Comparison of ENCODE assay signal across 14 cellular contexts in the genomic region with DNA sequence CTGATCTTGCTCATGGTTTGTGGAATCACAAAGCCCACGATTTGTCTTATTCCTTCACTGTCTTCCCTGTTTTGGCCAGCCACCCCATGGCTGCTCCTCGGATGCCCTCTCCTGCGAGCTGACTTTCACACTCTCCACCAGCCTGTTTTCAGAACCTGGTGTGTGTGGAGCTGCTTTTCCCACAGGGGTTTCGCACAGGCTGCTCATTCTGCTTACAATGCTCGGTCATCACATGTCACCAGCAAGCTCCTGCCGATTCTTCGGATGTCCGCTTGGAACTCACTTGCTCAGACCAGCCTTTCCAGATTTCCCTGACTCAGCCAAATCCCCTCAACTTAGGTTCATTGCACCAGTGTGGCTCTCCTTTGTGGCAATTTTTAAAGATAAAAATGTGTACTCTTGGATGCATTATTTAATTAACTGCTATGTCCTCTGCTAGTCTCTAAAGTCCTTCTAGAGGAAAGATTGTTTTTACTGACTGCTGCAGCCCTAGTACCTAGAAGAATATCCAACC.
DNase-seq lines count a peak whose midpoint lies in the region; ATAC-seq, FAIRE-seq and TF ChIP-seq lines count a peak whose summit lies in the region.
"Had no signal": no experiment of that assay in that cellular context is flagged by ENCODE, and none has a peak within 500 bp of the region (broad histone marks: within the 10 kb centered on the region; RNA-seq: fewer than 3 reads in every experiment).

No MANE protein-coding gene starts in this region.

- DNase-seq in HepG2 (ENCODE audit: low spot score): no peak
- DNase-seq in right lobe of liver: no peak
- peak; percentile 3 for DNase-seq in RPMI8226
- DNase-seq in iPS-NIHi11 (ENCODE audit: low spot score): peak; percentile 9
- no peak for DNase-seq in SIG-M5 (lab: John Stamatoyannopoulos, UW)
- no peak for DNase-seq in NCI-H2196 treated with DMSO at 0.1 percent for 48 hours (lab: John Stamatoyannopoulos, UW; ENCODE audit: unreplicated experiment)
- DNase-seq: CD4-positive, alpha-beta memory T cell; DMS79 treated with DMSO at 0.1 percent for 48 hours had no signal

- TF ChIP-seq EP300 in HepG2 (IDR thresholded peaks at IDR 0.05; ENCODE audit: low read depth in 2 of 2, low read length in 2 of 2): no peak
- TF ChIP-seq EP300 in HepG2 (CRISPR knock-in tag; IDR thresholded peaks at IDR 0.05; ENCODE audit: borderline replicate concordance): no peak

- H3K79me2 ChIP-seq in HepG2 (ENCODE audit: insufficient read depth, low read length): no peaks in the 10 kb centered on the region

- H3K9ac ChIP-seq in HepG2 (ENCODE audit: insufficient read depth, low read depth, low read length): no peak overlapping the region
- H3K9ac ChIP-seq: BLaER1 had no signal

- WGBS in HepG2 (ENCODE audit: low lambda C conversion rate): 34% methylated on average over 8 of the region's 8 CpGs
- WGBS in right lobe of liver (ENCODE audit: insufficient coverage, low coverage, low lambda C conversion rate, missing lambda C conversion rate): no CpG with 5 or more reads among the region's 8 CpGs

- ATAC-seq in HepG2: no peak
- ATAC-seq in right lobe of liver: no peak
- ATAC-seq in HG02981 (IDR thresholded peaks at IDR 0.05; ENCODE audit: unreplicated experiment): no peak

- no peak for TF ChIP-seq POLR2A in HepG2 (IDR thresholded peaks at IDR 0.05; ENCODE audit: insufficient read depth in 1 of 2, low read depth in 2 of 2, low read length in 2 of 2)
- no peak for TF ChIP-seq POLR2A in right lobe of liver (IDR thresholded peaks at IDR 0.05)

- H4K20me1 ChIP-seq in HepG2 (ENCODE audit: insufficient read depth, low read length): no peaks in the 10 kb centered on the region
- H4K20me1 ChIP-seq: BLaER1 had no signal

- H3K4me1 ChIP-seq in HepG2 (ENCODE audit: insufficient read depth, low read length) (no peaks in the 10 kb centered on the region), right lobe of liver (no peaks in the 10 kb centered on the region)
- H3K4me1 ChIP-seq: HAP-1 had no signal

- FAIRE-seq in HepG2 (lab: Jason Lieb, UNC): no peak
- FAIRE-seq: GM12891, GM19239 had no signal

- intact Hi-C loops in HepG2 (cut with micrococcal nuclease; ENCODE audit: unreplicated experiment) (no loop called here), right lobe of liver (cut with DNase I) (no loop called here)

- no peaks in the 10 kb centered on the region for H3K9me3 ChIP-seq in HepG2 (ENCODE audit: low read length)
- no peaks in the 10 kb centered on the region for H3K9me3 ChIP-seq in right lobe of liver
- H3K9me3 ChIP-seq: BLaER1, HAP-1 had no signal

- TF ChIP-seq CTCF in HepG2 (CRISPR knock-in tag; IDR thresholded peaks at IDR 0.05) (no peak), right lobe of liver (IDR thresholded peaks at IDR 0.05) (no peak)

- H2AFZ ChIP-seq in HepG2 (ENCODE audit: low read length): no peak overlapping the region

- BruUV-seq in HepG2 (replicated peaks; lab: Mats Ljungman, UMichigan): no TSS peak

- H3K4me3 ChIP-seq in HepG2 (replicated peaks in 1 of 3; ENCODE audit: insufficient read depth in 1 of 3, low read depth in 2 of 3, low read length in 3 of 3): no peak overlapping the region
- no peak overlapping the region for H3K4me3 ChIP-seq in right lobe of liver
- H3K4me3 ChIP-seq: BLaER1, HAP-1 had no signal

- H3K27ac ChIP-seq in HepG2 (ENCODE audit: extremely low read length, insufficient read depth, low read length) (no peak overlapping the region), right lobe of liver (no peak overlapping the region)
- H3K27ac ChIP-seq: 22Rv1, BLaER1 had no signal

- POLR2A ChIA-PET in HepG2 (lab: Yijun Ruan, JAX): no interaction called here

- in situ Hi-C loops in HepG2 (cut with HindIII; ENCODE audit: extremely low pct_ligation_motif_present, low pct_unique_long_range_greater_than_20kb): no loop called here

- TF ChIP-seq RAD21 in HepG2 (CRISPR knock-in tag; IDR thresholded peaks at IDR 0.05): no peak

- no peak overlapping the region for H3K4me2 ChIP-seq in HepG2 (ENCODE audit: low read depth, low read length)

- no peaks in the 10 kb centered on the region for H3K27me3 ChIP-seq in HepG2 (ENCODE audit: control insufficient read depth in 1 of 2, insufficient read depth in 2 of 2, low read length in 2 of 2)
- no peaks in the 10 kb centered on the region for H3K27me3 ChIP-seq in right lobe of liver
- H3K27me3 ChIP-seq: BLaER1 had no signal

- H3K36me3 ChIP-seq in HepG2 (replicated peaks in 1 of 2; ENCODE audit: control insufficient read depth in 1 of 2, insufficient read depth in 2 of 2, low read length in 2 of 2) (no peaks in the 10 kb centered on the region), right lobe of liver (no peaks in the 10 kb centered on the region)
- H3K36me3 ChIP-seq: BLaER1, HAP-1 had no signal

- CTCF ChIA-PET in HepG2 (lab: Yijun Ruan, JAX; ENCODE audit: low intra/inter-chr PET ratio, low total read pairs): no interaction called here

TF ChIP-seq in HepG2, 621 proteins besides CTCF, POLR2A, EP300 and RAD21 (continues in another document):
- TF ChIP-seq, protein P1, sequence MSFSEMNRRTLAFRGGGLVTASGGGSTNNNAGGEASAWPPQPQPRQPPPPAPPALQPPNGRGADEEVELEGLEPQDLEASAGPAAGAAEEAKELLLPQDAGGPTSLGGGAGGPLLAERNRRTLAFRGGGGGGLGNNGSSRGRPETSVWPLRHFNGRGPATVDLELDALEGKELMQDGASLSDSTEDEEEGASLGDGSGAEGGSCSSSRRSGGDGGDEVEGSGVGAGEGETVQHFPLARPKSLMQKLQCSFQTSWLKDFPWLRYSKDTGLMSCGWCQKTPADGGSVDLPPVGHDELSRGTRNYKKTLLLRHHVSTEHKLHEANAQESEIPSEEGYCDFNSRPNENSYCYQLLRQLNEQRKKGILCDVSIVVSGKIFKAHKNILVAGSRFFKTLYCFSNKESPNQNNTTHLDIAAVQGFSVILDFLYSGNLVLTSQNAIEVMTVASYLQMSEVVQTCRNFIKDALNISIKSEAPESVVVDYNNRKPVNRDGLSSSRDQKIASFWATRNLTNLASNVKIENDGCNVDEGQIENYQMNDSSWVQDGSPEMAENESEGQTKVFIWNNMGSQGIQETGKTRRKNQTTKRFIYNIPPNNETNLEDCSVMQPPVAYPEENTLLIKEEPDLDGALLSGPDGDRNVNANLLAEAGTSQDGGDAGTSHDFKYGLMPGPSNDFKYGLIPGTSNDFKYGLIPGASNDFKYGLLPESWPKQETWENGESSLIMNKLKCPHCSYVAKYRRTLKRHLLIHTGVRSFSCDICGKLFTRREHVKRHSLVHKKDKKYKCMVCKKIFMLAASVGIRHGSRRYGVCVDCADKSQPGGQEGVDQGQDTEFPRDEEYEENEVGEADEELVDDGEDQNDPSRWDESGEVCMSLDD (CRISPR knock-in tag; IDR thresholded peaks at IDR 0.05; ENCODE audit: borderline replicate concordance): no peak
- TF ChIP-seq, protein P2, sequence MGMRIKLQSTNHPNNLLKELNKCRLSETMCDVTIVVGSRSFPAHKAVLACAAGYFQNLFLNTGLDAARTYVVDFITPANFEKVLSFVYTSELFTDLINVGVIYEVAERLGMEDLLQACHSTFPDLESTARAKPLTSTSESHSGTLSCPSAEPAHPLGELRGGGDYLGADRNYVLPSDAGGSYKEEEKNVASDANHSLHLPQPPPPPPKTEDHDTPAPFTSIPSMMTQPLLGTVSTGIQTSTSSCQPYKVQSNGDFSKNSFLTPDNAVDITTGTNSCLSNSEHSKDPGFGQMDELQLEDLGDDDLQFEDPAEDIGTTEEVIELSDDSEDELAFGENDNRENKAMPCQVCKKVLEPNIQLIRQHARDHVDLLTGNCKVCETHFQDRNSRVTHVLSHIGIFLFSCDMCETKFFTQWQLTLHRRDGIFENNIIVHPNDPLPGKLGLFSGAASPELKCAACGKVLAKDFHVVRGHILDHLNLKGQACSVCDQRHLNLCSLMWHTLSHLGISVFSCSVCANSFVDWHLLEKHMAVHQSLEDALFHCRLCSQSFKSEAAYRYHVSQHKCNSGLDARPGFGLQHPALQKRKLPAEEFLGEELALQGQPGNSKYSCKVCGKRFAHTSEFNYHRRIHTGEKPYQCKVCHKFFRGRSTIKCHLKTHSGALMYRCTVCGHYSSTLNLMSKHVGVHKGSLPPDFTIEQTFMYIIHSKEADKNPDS (CRISPR knock-in tag; IDR thresholded peaks at IDR 0.05): no peak
- TF ChIP-seq, protein P3, sequence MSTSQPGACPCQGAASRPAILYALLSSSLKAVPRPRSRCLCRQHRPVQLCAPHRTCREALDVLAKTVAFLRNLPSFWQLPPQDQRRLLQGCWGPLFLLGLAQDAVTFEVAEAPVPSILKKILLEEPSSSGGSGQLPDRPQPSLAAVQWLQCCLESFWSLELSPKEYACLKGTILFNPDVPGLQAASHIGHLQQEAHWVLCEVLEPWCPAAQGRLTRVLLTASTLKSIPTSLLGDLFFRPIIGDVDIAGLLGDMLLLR (CRISPR knock-in tag; IDR thresholded peaks at IDR 0.05): no peak
- no peak for TF ChIP-seq SAP130 (CRISPR knock-in tag; IDR thresholded peaks at IDR 0.05; ENCODE audit: low read depth)
- TF ChIP-seq, protein P4, sequence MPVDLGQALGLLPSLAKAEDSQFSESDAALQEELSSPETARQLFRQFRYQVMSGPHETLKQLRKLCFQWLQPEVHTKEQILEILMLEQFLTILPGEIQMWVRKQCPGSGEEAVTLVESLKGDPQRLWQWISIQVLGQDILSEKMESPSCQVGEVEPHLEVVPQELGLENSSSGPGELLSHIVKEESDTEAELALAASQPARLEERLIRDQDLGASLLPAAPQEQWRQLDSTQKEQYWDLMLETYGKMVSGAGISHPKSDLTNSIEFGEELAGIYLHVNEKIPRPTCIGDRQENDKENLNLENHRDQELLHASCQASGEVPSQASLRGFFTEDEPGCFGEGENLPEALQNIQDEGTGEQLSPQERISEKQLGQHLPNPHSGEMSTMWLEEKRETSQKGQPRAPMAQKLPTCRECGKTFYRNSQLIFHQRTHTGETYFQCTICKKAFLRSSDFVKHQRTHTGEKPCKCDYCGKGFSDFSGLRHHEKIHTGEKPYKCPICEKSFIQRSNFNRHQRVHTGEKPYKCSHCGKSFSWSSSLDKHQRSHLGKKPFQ (CRISPR knock-in tag; IDR thresholded peaks at IDR 0.05; ENCODE audit: insufficient replicate concordance): no peak
- TF ChIP-seq MAFK (conservative IDR thresholded peaks at IDR 0.05 in 1 of 2, IDR thresholded peaks at IDR 0.05 in 1 of 2; ENCODE audit: low read length in 2 of 2): peak; percentile 44 to 76; a peak in 3 of 4 replicates
- TF ChIP-seq, protein P5, sequence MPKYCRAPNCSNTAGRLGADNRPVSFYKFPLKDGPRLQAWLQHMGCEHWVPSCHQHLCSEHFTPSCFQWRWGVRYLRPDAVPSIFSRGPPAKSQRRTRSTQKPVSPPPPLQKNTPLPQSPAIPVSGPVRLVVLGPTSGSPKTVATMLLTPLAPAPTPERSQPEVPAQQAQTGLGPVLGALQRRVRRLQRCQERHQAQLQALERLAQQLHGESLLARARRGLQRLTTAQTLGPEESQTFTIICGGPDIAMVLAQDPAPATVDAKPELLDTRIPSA (CRISPR knock-in tag; IDR thresholded peaks at IDR 0.05; ENCODE audit: borderline replicate concordance): no peak
- no peak for TF ChIP-seq ZNF841 (CRISPR knock-in tag; IDR thresholded peaks at IDR 0.05; ENCODE audit: borderline replicate concordance)
- no peak for TF ChIP-seq RFXAP (CRISPR knock-in tag; IDR thresholded peaks at IDR 0.05; ENCODE audit: borderline replicate concordance)

Comparison
In these comparisons a context has a peak if more than half of its experiments do, and no peak if none do; other contexts are left out.
1. DNase-seq: peak in RPMI8226 (single experiment) and iPS-NIHi11 (single experiment); none in HepG2 (single experiment), right lobe of liver (0 of 3), SIG-M5 (single experiment) and NCI-H2196 treated with DMSO at 0.1 percent for 48 hours (single experiment).